Comparison of ENCODE assay signal across 14 cellular contexts in the genomic region with DNA sequence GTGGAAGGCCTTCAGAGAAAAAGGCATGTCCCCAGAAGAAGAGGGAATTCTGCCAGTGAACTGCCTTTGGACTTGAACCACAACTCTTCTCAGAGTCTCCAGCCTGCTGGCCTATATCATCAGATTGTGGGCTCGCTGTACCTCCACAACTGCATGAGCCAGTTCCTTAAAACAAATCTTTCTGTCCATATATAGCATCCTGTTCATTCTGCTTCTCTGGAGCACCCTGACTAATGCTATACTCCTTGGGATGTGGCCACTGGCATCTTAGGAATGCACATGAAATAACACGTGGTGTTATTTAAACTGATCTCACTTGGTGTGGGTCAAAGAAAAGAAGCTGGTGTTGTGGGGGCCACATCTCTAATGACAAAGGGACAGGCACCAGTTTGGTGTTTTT. TPM values are rescaled to one million over a fixed set of nuclear protein-coding genes. Genes with fewer than 3 reads are reported as not detected.
DNase-seq lines count a peak whose midpoint lies in the region; ATAC-seq and TF ChIP-seq lines count a peak whose summit lies in the region.
"Had no signal": no experiment of that assay in that cellular context is flagged by ENCODE, and none has a peak within 500 bp of the region (broad histone marks: within the 10 kb centered on the region; RNA-seq: fewer than 3 reads in every experiment).

No MANE protein-coding gene starts in this region.

- H3F3A ChIP-seq in MM.1S (ENCODE audit: insufficient read depth, low read length) = no peaks in the 10 kb centered on the region

- TF ChIP-seq CTCF in MM.1S (IDR thresholded peaks at IDR 0.05; ENCODE audit: low read length) = no peak
- TF ChIP-seq CTCF in cardiac fibroblast (IDR thresholded peaks at IDR 0.05; ENCODE audit: low read depth, low read length) = no peak
- no peak for TF ChIP-seq CTCF in left lung (IDR thresholded peaks at IDR 0.05)
- TF ChIP-seq CTCF in right lobe of liver (IDR thresholded peaks at IDR 0.05) = no peak

- no peak overlapping the region for H3K9ac ChIP-seq in MM.1S (ENCODE audit: low read length)

- H3K4me1 ChIP-seq in MM.1S (ENCODE audit: low read length) = peaks cover 6% of the 10 kb centered on the region; the same call in 1 of the 2 replicates
- H3K4me1 ChIP-seq in left lung = no peaks in the 10 kb centered on the region
- H3K4me1 ChIP-seq in right lobe of liver = no peaks in the 10 kb centered on the region

- no peaks in the 10 kb centered on the region for H4K20me1 ChIP-seq in MM.1S (ENCODE audit: insufficient read depth, low read length)

- H3K27ac ChIP-seq in MM.1S (ENCODE audit: low read length) = no peak overlapping the region
- no peak overlapping the region for H3K27ac ChIP-seq in left lung
- no peak overlapping the region for H3K27ac ChIP-seq in right lobe of liver
- H3K27ac ChIP-seq in caudate nucleus (ENCODE audit: low read depth, low read length) = no peak overlapping the region
- H3K27ac ChIP-seq: SK-N-MC had no signal

- peak; percentile 79 for DNase-seq in AG20443 (ENCODE audit: low spot score)
- no peak for DNase-seq in MM.1S
- peak; percentile 60 to 92 for DNase-seq in cardiac fibroblast (ENCODE audit: low read depth in 2 of 2)
- no peak for DNase-seq in left lung
- DNase-seq in right lobe of liver = no peak
- DNase-seq in Kasumi-1 (lab: John Stamatoyannopoulos, UW) = no peak
- DNase-seq in caudate nucleus (lab: John Stamatoyannopoulos, UW) = no peak
- DNase-seq: activated CD4-positive, alpha-beta memory T cell treated with anti-CD3 and anti-CD28 coated beads, Interleukin-2, amount 10 ng/mL, durations not matched to agents 7 days and 5 days; endodermal cell; NCI-H510A treated with DMSO at 0.1 percent for 48 hours; stimulated activated CD4-positive, alpha-beta T cell treated with anti-CD3 and anti-CD28 coated beads, Interleukin-2, amount 100 ng/mL, for 48 hours had no signal

- WGBS in right lobe of liver (ENCODE audit: insufficient coverage, low coverage, low lambda C conversion rate, missing lambda C conversion rate) = 43% methylated on average over 2 of the region's 2 CpGs

- H3K36me3 ChIP-seq in MM.1S (replicated peaks; ENCODE audit: insufficient read depth, low read length) = no peaks in the 10 kb centered on the region
- H3K36me3 ChIP-seq in left lung = no peaks in the 10 kb centered on the region
- no peaks in the 10 kb centered on the region for H3K36me3 ChIP-seq in right lobe of liver

- intact Hi-C loops in left lung (cut with DNase I) = no loop called here
- intact Hi-C loops in right lobe of liver (cut with DNase I) = no loop called here

- H3K9me3 ChIP-seq in MM.1S (replicated peaks; ENCODE audit: insufficient read depth, low read length) (no peaks in the 10 kb centered on the region), left lung (no peaks in the 10 kb centered on the region), right lobe of liver (no peaks in the 10 kb centered on the region)

- no peak overlapping the region for H2AFZ ChIP-seq in MM.1S (ENCODE audit: low read length)

- no peaks in the 10 kb centered on the region for H3K79me2 ChIP-seq in MM.1S (ENCODE audit: low read length)

- no peak for TF ChIP-seq POLR2A in right lobe of liver (IDR thresholded peaks at IDR 0.05)

- H3K4me3 ChIP-seq in MM.1S (ENCODE audit: low read length) (no peak overlapping the region), cardiac fibroblast (replicated peaks in 1 of 2; ENCODE audit: low read depth in 2 of 2, low read length in 2 of 2) (no peak overlapping the region), left lung (no peak overlapping the region), right lobe of liver (no peak overlapping the region)
- H3K4me3 ChIP-seq: SK-N-MC had no signal

- H3K9me2 ChIP-seq in MM.1S (replicated peaks; ENCODE audit: insufficient read depth, low read length) = no peaks in the 10 kb centered on the region

- no peaks in the 10 kb centered on the region for H3K27me3 ChIP-seq in MM.1S (replicated peaks; ENCODE audit: insufficient read depth, low read length)
- no peaks in the 10 kb centered on the region for H3K27me3 ChIP-seq in left lung
- no peaks in the 10 kb centered on the region for H3K27me3 ChIP-seq in right lobe of liver

- ATAC-seq in left lung (peak; percentile 66), GM19324 (IDR thresholded peaks at IDR 0.05; ENCODE audit: low FRiP score, unreplicated experiment) (no peak), right lobe of liver (no peak)
- ATAC-seq: activated naive CD4-positive, alpha-beta T cell treated with anti-CD3 and anti-CD28 coated beads, Interleukin-2, amount 50 U/mL, for 72 hours had no signal

- H3K4me2 ChIP-seq in MM.1S (ENCODE audit: low read depth, low read length) = peak overlapping the region; percentile 25; the same call in 1 of the 2 replicates

RNA-seq across cellular contexts. Expression of gene VSTM5, which starts 58.3 kb away (rescaled TPM):
- total RNA-seq in left lung (under 1 TPM; 0.16 to 0.38 TPM), right lobe of liver (not detected)
- total RNA-seq: activated CD4-positive, alpha-beta memory T cell treated with anti-CD3 and anti-CD28 coated beads, Interleukin-2, amount 10 ng/mL, durations not matched to agents 7 days and 5 days; activated naive CD4-positive, alpha-beta T cell treated with anti-CD3 and anti-CD28 coated beads, Interleukin-2, amount 50 U/mL, for 72 hours had no signal

Comparison
In these comparisons a context has a peak if more than half of its experiments do, and no peak if none do; other contexts are left out.
1. DNase-seq: peak in AG20443 (single experiment) and cardiac fibroblast (2 of 2); none in MM.1S (single experiment), left lung (0 of 2), right lobe of liver (0 of 3), Kasumi-1 (0 of 2) and caudate nucleus (0 of 61).